In genomic region chr14:37436519-37436918, GRCh38 we compare ENCODE assay signal across 24 cellular contexts.
DNase-seq lines count a peak whose midpoint lies in the region; ATAC-seq, FAIRE-seq and TF ChIP-seq lines count a peak whose summit lies in the region.
"Had no signal": no experiment of that assay in that cellular context is flagged by ENCODE, and none has a peak within 500 bp of the region (broad histone marks: within the 10 kb centered on the region; RNA-seq: fewer than 3 reads in every experiment).

No MANE protein-coding gene starts in this region.

- TF ChIP-seq EP300 in A549 (IDR thresholded peaks at IDR 0.05) (no peak), stomach (IDR thresholded peaks at IDR 0.05) (no peak)

- H3K4me1 ChIP-seq in A549 (peaks cover 13% of the 10 kb centered on the region), stomach (peaks cover 0 to 5% (median 0%) of the 10 kb centered on the region in 4 donors)
- H3K4me1 ChIP-seq: heart left ventricle, SJCRH30, tibial artery had no signal

- CTCF ChIA-PET in A549 (lab: Yijun Ruan, JAX), result interaction anchor here (1.0 kb wide), 1 partner anchor 157 kb away, joined by 3 read pairs; no protein-coding TSS in a partner anchor

- no peaks in the 10 kb centered on the region for H3K4me1 Mint-ChIP-seq in T-helper 2 cell treated with Interferon-gamma antibody and Interleukin-4, amounts not matched to agents 5 μg/mL and 100 μg/mL, for 36 hours (ENCODE audit: low read depth)
- H3K4me1 Mint-ChIP-seq in activated naive CD8-positive, alpha-beta T cell treated with anti-CD3 and anti-CD28 coated beads, Interleukin-2, amount 50 U/mL, for 24 hours, result no peaks in the 10 kb centered on the region
- H3K4me1 Mint-ChIP-seq: brain; stimulated activated naive B cell treated with anti-CD40 and anti-IgM and Interleukin-4, amounts not matched to agents 10 μg/mL and 1 μg/mL and 100 μg/mL, for 72 hours had no signal

- TF ChIP-seq RAD21 in A549 (conservative IDR thresholded peaks at IDR 0.05 in 1 of 2, IDR thresholded peaks at IDR 0.05 in 1 of 2), result no peak

- TF ChIP-seq POLR2A in A549 (IDR thresholded peaks at IDR 0.05; ENCODE audit: low read length) (no peak), stomach (IDR thresholded peaks at IDR 0.05) (no peak)

- no peaks in the 10 kb centered on the region for H3K27me3 ChIP-seq in bronchial epithelial cell (ENCODE audit: control insufficient read depth, insufficient read depth, low read length)
- no peaks in the 10 kb centered on the region for H3K27me3 ChIP-seq in stomach
- H3K27me3 ChIP-seq: heart left ventricle, SJCRH30, tibial artery had no signal

- H3K4me2 ChIP-seq in A549, result peak overlapping the region; percentile 44

- no peaks in the 10 kb centered on the region for H3K27me3 Mint-ChIP-seq in T-helper 2 cell treated with Interferon-gamma antibody and Interleukin-4, amounts not matched to agents 5 μg/mL and 100 μg/mL, for 36 hours (ENCODE audit: low read depth)
- no peaks in the 10 kb centered on the region for H3K27me3 Mint-ChIP-seq in activated naive CD8-positive, alpha-beta T cell treated with anti-CD3 and anti-CD28 coated beads, Interleukin-2, amount 50 U/mL, for 24 hours
- H3K27me3 Mint-ChIP-seq: brain; CD4-positive, alpha-beta T cell; progenitor cell of endocrine pancreas; stimulated activated naive B cell treated with anti-CD40 and anti-IgM and Interleukin-4, amounts not matched to agents 10 μg/mL and 1 μg/mL and 100 μg/mL, for 72 hours had no signal

- DNase-seq in A549 (ENCODE audit: low read depth in 1 of 2, low spot score in 1 of 2) (peak in 1 of 2 experiments; percentile 5), DMS53 treated with DMSO at 0.1 percent for 48 hours (lab: John Stamatoyannopoulos, UW; ENCODE audit: unreplicated experiment) (peak; percentile 3), NCI-H2081 (lab: John Stamatoyannopoulos, UW) (peak; percentile 33 to 83), bronchial epithelial cell (ENCODE audit: low read depth) (peak; percentile 47), stomach (no peak), germinal center (ENCODE audit: low spot score) (no peak)
- DNase-seq in T-helper 2 cell treated with Interferon-gamma antibody and Interleukin-4, amounts not matched to agents 5 μg/mL and 100 μg/mL, for 36 hours (ENCODE audit: low spot score), result no peak
- no peak for DNase-seq in activated naive CD8-positive, alpha-beta T cell treated with anti-CD3 and anti-CD28 coated beads, Interleukin-2, amount 50 U/mL, for 24 hours
- DNase-seq: activated CD4-positive, alpha-beta T cell treated with anti-CD3 and anti-CD28 coated beads, Interleukin-2, amount 50 U/mL, for 1 hour; activated CD8-positive, alpha-beta memory T cell treated with anti-CD3 and anti-CD28 coated beads, Interleukin-2, amount 50 U/mL, for 48 hours; activated effector memory CD4-positive, alpha-beta T cell treated with anti-CD3 and anti-CD28 coated beads, Interleukin-2, amount 50 U/mL, for 16 hours; CD4-positive, alpha-beta T cell; DND-41; heart left ventricle; KG1; SJCRH30; stimulated activated naive B cell treated with anti-CD40 and anti-IgM and Interleukin-4, amounts not matched to agents 10 μg/mL and 1 μg/mL and 100 μg/mL, for 72 hours; tibial artery had no signal

- H3K36me3 Mint-ChIP-seq in T-helper 2 cell treated with Interferon-gamma antibody and Interleukin-4, amounts not matched to agents 5 μg/mL and 100 μg/mL, for 36 hours (ENCODE audit: low read depth), result no peaks in the 10 kb centered on the region
- no peaks in the 10 kb centered on the region for H3K36me3 Mint-ChIP-seq in activated naive CD8-positive, alpha-beta T cell treated with anti-CD3 and anti-CD28 coated beads, Interleukin-2, amount 50 U/mL, for 24 hours (ENCODE audit: low read depth)
- H3K36me3 Mint-ChIP-seq: stimulated activated naive B cell treated with anti-CD40 and anti-IgM and Interleukin-4, amounts not matched to agents 10 μg/mL and 1 μg/mL and 100 μg/mL, for 72 hours had no signal

- H3K27ac ChIP-seq in A549 (no peak overlapping the region), stomach (no peak overlapping the region)
- H3K27ac ChIP-seq: heart left ventricle, SJCRH30, tibial artery had no signal

- WGBS in A549 (ENCODE audit: missing lambda C conversion rate), result 18% methylated on average over 3 of the region's 3 CpGs
- WGBS in stomach, 5 donors, result 20 to 70% (median 41%) methylated on average over 3 of the region's 3 CpGs

- ATAC-seq in A549, result no peak
- no peak for ATAC-seq in activated naive CD8-positive, alpha-beta T cell treated with anti-CD3 and anti-CD28 coated beads, Interleukin-2, amount 50 U/mL, for 24 hours
- ATAC-seq: GM23338; heart left ventricle; stimulated activated naive B cell treated with anti-CD40 and anti-IgM and Interleukin-4, amounts not matched to agents 10 μg/mL and 1 μg/mL and 100 μg/mL, for 72 hours had no signal

- intact Hi-C loops in stomach (cut with DNase I; ENCODE audit: low total_unique reads), result no loop called here

- POLR2A ChIA-PET in A549 (lab: Yijun Ruan, JAX), result no interaction called here

- FAIRE-seq in A549 (lab: Jason Lieb, UNC) (no peak), bronchial epithelial cell (lab: Jason Lieb, UNC) (no peak)
- FAIRE-seq: endometrium, GM12892, GM19239 had no signal

- no peaks in the 10 kb centered on the region for H3K36me3 ChIP-seq in bronchial epithelial cell (ENCODE audit: control insufficient read depth, insufficient read depth, low read length)
- H3K36me3 ChIP-seq in stomach, result no peaks in the 10 kb centered on the region
- H3K36me3 ChIP-seq: heart left ventricle, SJCRH30 had no signal

- H3K27ac Mint-ChIP-seq in T-helper 2 cell treated with Interferon-gamma antibody and Interleukin-4, amounts not matched to agents 5 μg/mL and 100 μg/mL, for 36 hours, result no peak overlapping the region
- H3K27ac Mint-ChIP-seq in activated naive CD8-positive, alpha-beta T cell treated with anti-CD3 and anti-CD28 coated beads, Interleukin-2, amount 50 U/mL, for 24 hours, result no peak overlapping the region
- H3K27ac Mint-ChIP-seq: brain; CD4-positive, alpha-beta T cell; GM23338; progenitor cell of endocrine pancreas; stimulated activated naive B cell treated with anti-CD40 and anti-IgM and Interleukin-4, amounts not matched to agents 10 μg/mL and 1 μg/mL and 100 μg/mL, for 72 hours had no signal

- H3K4me3 Mint-ChIP-seq in T-helper 2 cell treated with Interferon-gamma antibody and Interleukin-4, amounts not matched to agents 5 μg/mL and 100 μg/mL, for 36 hours, result no peak overlapping the region
- H3K4me3 Mint-ChIP-seq in activated naive CD8-positive, alpha-beta T cell treated with anti-CD3 and anti-CD28 coated beads, Interleukin-2, amount 50 U/mL, for 24 hours, result no peak overlapping the region
- H3K4me3 Mint-ChIP-seq: brain; CD4-positive, alpha-beta T cell; GM23338; stimulated activated naive B cell treated with anti-CD40 and anti-IgM and Interleukin-4, amounts not matched to agents 10 μg/mL and 1 μg/mL and 100 μg/mL, for 72 hours had no signal

- peaks cover 37% of the 10 kb centered on the region for H3K9me3 Mint-ChIP-seq in T-helper 2 cell treated with Interferon-gamma antibody and Interleukin-4, amounts not matched to agents 5 μg/mL and 100 μg/mL, for 36 hours
- H3K9me3 Mint-ChIP-seq in activated naive CD8-positive, alpha-beta T cell treated with anti-CD3 and anti-CD28 coated beads, Interleukin-2, amount 50 U/mL, for 24 hours, result peaks cover 11% of the 10 kb centered on the region

- TF ChIP-seq CTCF in A549 (IDR thresholded peaks at IDR 0.05) (no peak), bronchial epithelial cell (IDR thresholded peaks at IDR 0.05; ENCODE audit: insufficient read depth, low read length, severe bottlenecking) (no peak), stomach (IDR thresholded peaks at IDR 0.05) (no peak)

- no peak overlapping the region for H3K4me3 ChIP-seq in A549
- no peak overlapping the region for H3K4me3 ChIP-seq in bronchial epithelial cell (ENCODE audit: low read depth, low read length)
- no peak overlapping the region for H3K4me3 ChIP-seq in stomach
- H3K4me3 ChIP-seq: GM23338, heart left ventricle, SJCRH30, tibial artery had no signal

- H3K9me3 ChIP-seq in A549 (no peaks in the 10 kb centered on the region), stomach (no peaks in the 10 kb centered on the region)
- H3K9me3 ChIP-seq: heart left ventricle, SJCRH30, tibial artery had no signal

TF ChIP-seq in A549, 52 proteins besides CTCF, POLR2A, EP300 and RAD21:
- TF ChIP-seq HEYL (CRISPR knock-in tag; IDR thresholded peaks at IDR 0.05) (no peak), NFE2L2 (conservative IDR thresholded peaks at IDR 0.05; ENCODE audit: low read length) (no peak), MAX (IDR thresholded peaks at IDR 0.05) (no peak), SREBF2 (IDR thresholded peaks at IDR 0.05) (no peak), KDM1A (IDR thresholded peaks at IDR 0.05; ENCODE audit: low read depth) (no peak), GATA3 (IDR thresholded peaks at IDR 0.05; ENCODE audit: borderline replicate concordance) (no peak), ZC3H11A (IDR thresholded peaks at IDR 0.05) (no peak), TP53 (CRISPR knock-in tag; IDR thresholded peaks at IDR 0.05) (no peak), PHF8 (IDR thresholded peaks at IDR 0.05; ENCODE audit: borderline replicate concordance, low read depth) (no peak), ESRRA (IDR thresholded peaks at IDR 0.05; ENCODE audit: borderline replicate concordance, low read length) (no peak), JUN (IDR thresholded peaks at IDR 0.05) (no peak), HES2 (IDR thresholded peaks at IDR 0.05) (no peak)

Comparison
In these comparisons a context has a peak if more than half of its experiments do, and no peak if none do; other contexts are left out.
1. DNase-seq: peak in DMS53 treated with DMSO at 0.1 percent for 48 hours (single experiment), NCI-H2081 (2 of 2) and bronchial epithelial cell (single experiment); none in stomach (single experiment), T-helper 2 cell treated with Interferon-gamma antibody and Interleukin-4, amounts not matched to agents 5 μg/mL and 100 μg/mL, for 36 hours (single experiment), germinal center (single experiment) and activated naive CD8-positive, alpha-beta T cell treated with anti-CD3 and anti-CD28 coated beads, Interleukin-2, amount 50 U/mL, for 24 hours (single experiment).